1 cellular context compared by ENCODE assay signal in genomic region chr14:101578489-101578888, GRCh38.
TF ChIP-seq lines count a peak whose summit lies in the region.

No MANE protein-coding gene starts in this region.

TF ChIP-seq in SK-N-SH treated with all-trans-retinoic acid at 6 μM for 48 hours, 23 proteins besides CTCF, POLR2A, EP300 and RAD21 (continued from another document):
- TF ChIP-seq CSRNP3 (CRISPR knock-in tag; IDR thresholded peaks at IDR 0.05): no peak
- no peak for TF ChIP-seq TCF4 (CRISPR knock-in tag; IDR thresholded peaks at IDR 0.05; ENCODE audit: borderline replicate concordance)
- TF ChIP-seq ZC3H10 (CRISPR knock-in tag; IDR thresholded peaks at IDR 0.05): no peak
- TF ChIP-seq TOX (CRISPR knock-in tag; IDR thresholded peaks at IDR 0.05; ENCODE audit: borderline replicate concordance): no peak
- no peak for TF ChIP-seq ZNF8 (CRISPR knock-in tag; IDR thresholded peaks at IDR 0.05)
- TF ChIP-seq SNAI2 (CRISPR knock-in tag; IDR thresholded peaks at IDR 0.05): no peak
